ENCODE assay signal across 8 cellular contexts in the genomic region with DNA sequence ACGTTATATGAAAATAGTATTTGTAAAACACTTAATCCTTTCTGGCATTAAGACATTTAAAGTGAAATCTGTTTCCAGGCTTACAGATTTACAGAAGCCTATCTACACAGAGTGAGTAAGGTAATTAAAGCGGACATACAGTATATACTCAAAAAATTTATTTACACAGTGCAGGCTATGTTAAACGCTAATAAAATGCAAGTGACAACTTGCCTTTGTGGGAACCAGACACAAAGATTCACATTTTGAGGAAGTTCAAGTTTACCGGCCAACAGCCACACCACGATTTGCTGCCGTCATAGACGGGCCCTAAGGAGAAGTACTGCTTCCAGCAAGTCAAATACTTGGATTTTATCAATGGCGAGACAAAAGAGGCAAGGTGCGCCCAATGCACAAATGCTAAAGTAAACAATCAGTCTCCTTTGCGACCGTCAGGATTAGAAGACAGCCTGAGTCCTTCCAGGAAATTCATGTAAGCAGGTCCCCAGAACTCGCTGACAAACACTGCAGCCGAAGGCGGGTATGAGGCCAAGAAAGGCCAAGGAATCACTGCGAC. TPM values are rescaled to one million over a fixed set of nuclear protein-coding genes. Genes with fewer than 3 reads are reported as not detected.
DNase-seq lines count a peak whose midpoint lies in the region; ATAC-seq and TF ChIP-seq lines count a peak whose summit lies in the region.

No MANE protein-coding gene starts in this region.

- H2AFZ ChIP-seq in Karpas-422 (ENCODE audit: low read length): peak overlapping the region; percentile 75; the same call in 1 of the 2 replicates

- H3K9me3 ChIP-seq in Karpas-422 (ENCODE audit: low read length) (no peaks in the 10 kb centered on the region), ectodermal cell (ENCODE audit: control insufficient read depth, low read length) (no peaks in the 10 kb centered on the region), mucosa of descending colon (no peaks in the 10 kb centered on the region)

- H3K36me3 ChIP-seq in Karpas-422 (ENCODE audit: insufficient read depth, low read length) (peaks cover 13% of the 10 kb centered on the region; the same call in 1 of the 2 replicates), ectodermal cell (ENCODE audit: control insufficient read depth, insufficient read depth, low read length) (peaks cover 3% of the 10 kb centered on the region), mucosa of descending colon (ENCODE audit: low read depth) (no peaks in the 10 kb centered on the region)

- H3K4me1 ChIP-seq in Karpas-422 (ENCODE audit: low read length) (peaks cover 55% of the 10 kb centered on the region), ectodermal cell (ENCODE audit: control insufficient read depth, insufficient read depth, low read length) (peaks cover 7% of the 10 kb centered on the region), mucosa of descending colon (ENCODE audit: low read depth) (peaks cover 39% of the 10 kb centered on the region)

- H3K79me2 ChIP-seq in Karpas-422 (ENCODE audit: low read length): peaks cover 87% of the 10 kb centered on the region

- DNase-seq in AML-193 (lab: John Stamatoyannopoulos, UW) (peak; percentile 76 to 77), Karpas-422 (peak; percentile 85), mucosa of descending colon (peak in 2 of 3 donors; percentile 63 to 67), cortex of kidney (lab: John Stamatoyannopoulos, UW) (no peak)
- no peak for DNase-seq in stimulated activated CD8-positive, alpha-beta memory T cell treated with anti-CD3 and anti-CD28 coated beads, Interleukin-4, amount 100 ng/mL, for 48 hours

- H3K27me3 ChIP-seq in Karpas-422 (ENCODE audit: low read length) (no peaks in the 10 kb centered on the region), ectodermal cell (ENCODE audit: control insufficient read depth, insufficient read depth, low read length, poor library complexity, severe bottlenecking) (no peaks in the 10 kb centered on the region)

- intact Hi-C loops in mucosa of descending colon (cut with DNase I, micrococcal nuclease): loop anchor here in 1 of 2 donors (5.0 kb wide), 1 partner anchor 144 kb away; the partner anchor contains the start of gene C16orf87

- 2 to 13% methylated on average over 13 to 15 of the region's 15 CpGs for WGBS in ectodermal cell, 2 experiments

- H3K4me2 ChIP-seq in Karpas-422 (ENCODE audit: low read depth, low read length, poor library complexity, severe bottlenecking): peak overlapping the region; percentile 88

- TF ChIP-seq CTCF in mucosa of descending colon (IDR thresholded peaks at IDR 0.05): no peak

- H3K9me2 ChIP-seq in Karpas-422 (replicated peaks; ENCODE audit: insufficient read depth, low read length): no peaks in the 10 kb centered on the region

- peak overlapping the region; percentile 83 for H3K27ac ChIP-seq in Karpas-422 (ENCODE audit: low read length)
- peak overlapping the region; percentile 81 for H3K27ac ChIP-seq in ectodermal cell (ENCODE audit: insufficient read depth, low read depth, low read length, poor library complexity, severe bottlenecking)

- peaks cover 51% of the 10 kb centered on the region for H4K20me1 ChIP-seq in Karpas-422 (ENCODE audit: insufficient read depth, low read depth, low read length)

- H3K9ac ChIP-seq in Karpas-422 (ENCODE audit: low read length): peak overlapping the region; percentile 82

- peak overlapping the region; percentile 82 for H3K4me3 ChIP-seq in Karpas-422 (ENCODE audit: low read length)
- H3K4me3 ChIP-seq in ectodermal cell (ENCODE audit: insufficient read depth, low read depth, low read length): peak overlapping the region; percentile 72
- H3K4me3 ChIP-seq in mucosa of descending colon: peak overlapping the region; percentile 70

- peak; percentile 6 for ATAC-seq in mucosa of descending colon
- ATAC-seq in HG03097 (IDR thresholded peaks at IDR 0.05; ENCODE audit: low FRiP score, unreplicated experiment): no peak
- no peak for ATAC-seq in GM21825 (IDR thresholded peaks at IDR 0.05; ENCODE audit: unreplicated experiment)

RNA-seq across cellular contexts. Expression of gene VPS35, which starts 0.8 kb away (rescaled TPM):
- 47.5 and 91.1 TPM in 2 replicates for total RNA-seq in Karpas-422 (2014; rRNA removed; shearing (Covaris generic); ENCODE audit: low replicate concordance)
- polyA plus RNA-seq in ectodermal cell (2013, experiment 1 of 4): 51.6 TPM
- 55.1 TPM for polyA plus RNA-seq in ectodermal cell (2013, experiment 2 of 4)
- 47.9 TPM for polyA plus RNA-seq in ectodermal cell (2013, experiment 3 of 4)
- polyA plus RNA-seq in ectodermal cell (2013, experiment 4 of 4): 49.2 TPM
- 10 to 100 TPM; 78.4 to 97.1 (median 84.8) TPM for total RNA-seq in mucosa of descending colon

RNA-seq across cellular contexts. Expression of gene ORC6, which starts 1.3 kb away (rescaled TPM):
- total RNA-seq in Karpas-422 (2014; rRNA removed; shearing (Covaris generic); ENCODE audit: low replicate concordance): 24.4 and 38.0 TPM in 2 replicates
- 88.1 TPM for polyA plus RNA-seq in ectodermal cell (2013, experiment 1 of 4)
- 80.8 TPM for polyA plus RNA-seq in ectodermal cell (2013, experiment 2 of 4)
- 71.7 TPM for polyA plus RNA-seq in ectodermal cell (2013, experiment 3 of 4)
- polyA plus RNA-seq in ectodermal cell (2013, experiment 4 of 4): 69.5 TPM
- 10 to 100 TPM in 1 of 3 donors, 1 to 10 TPM in 2; 3.5 to 10.3 (median 3.8) TPM for total RNA-seq in mucosa of descending colon

RNA-seq across cellular contexts. Expression of gene MYLK3, which starts 60.0 kb away (rescaled TPM):
- 0.72 and 1.3 TPM in 2 replicates for total RNA-seq in Karpas-422 (2014; rRNA removed; shearing (Covaris generic); ENCODE audit: low replicate concordance)
- polyA plus RNA-seq in ectodermal cell (2013, experiment 1 of 4): 0.72 TPM
- 0.52 TPM for polyA plus RNA-seq in ectodermal cell (2013, experiment 2 of 4)
- 0.37 TPM for polyA plus RNA-seq in ectodermal cell (2013, experiment 3 of 4)
- 0.41 TPM for polyA plus RNA-seq in ectodermal cell (2013, experiment 4 of 4)
- total RNA-seq in mucosa of descending colon: under 1 TPM; 0.03 to 0.63 (median 0.41) TPM

Comparison
In these comparisons a context has a peak if more than half of its experiments do, and no peak if none do; other contexts are left out.
1. DNase-seq: peak in AML-193 (2 of 2), Karpas-422 (single experiment) and mucosa of descending colon (2 of 3); none in cortex of kidney (single experiment) and stimulated activated CD8-positive, alpha-beta memory T cell treated with anti-CD3 and anti-CD28 coated beads, Interleukin-4, amount 100 ng/mL, for 48 hours (single experiment).
2. Peak in every context shown above with its lines, with median percentiles within 50 percentile points of each other: H3K4me3 ChIP-seq.